In the genomic region with DNA sequence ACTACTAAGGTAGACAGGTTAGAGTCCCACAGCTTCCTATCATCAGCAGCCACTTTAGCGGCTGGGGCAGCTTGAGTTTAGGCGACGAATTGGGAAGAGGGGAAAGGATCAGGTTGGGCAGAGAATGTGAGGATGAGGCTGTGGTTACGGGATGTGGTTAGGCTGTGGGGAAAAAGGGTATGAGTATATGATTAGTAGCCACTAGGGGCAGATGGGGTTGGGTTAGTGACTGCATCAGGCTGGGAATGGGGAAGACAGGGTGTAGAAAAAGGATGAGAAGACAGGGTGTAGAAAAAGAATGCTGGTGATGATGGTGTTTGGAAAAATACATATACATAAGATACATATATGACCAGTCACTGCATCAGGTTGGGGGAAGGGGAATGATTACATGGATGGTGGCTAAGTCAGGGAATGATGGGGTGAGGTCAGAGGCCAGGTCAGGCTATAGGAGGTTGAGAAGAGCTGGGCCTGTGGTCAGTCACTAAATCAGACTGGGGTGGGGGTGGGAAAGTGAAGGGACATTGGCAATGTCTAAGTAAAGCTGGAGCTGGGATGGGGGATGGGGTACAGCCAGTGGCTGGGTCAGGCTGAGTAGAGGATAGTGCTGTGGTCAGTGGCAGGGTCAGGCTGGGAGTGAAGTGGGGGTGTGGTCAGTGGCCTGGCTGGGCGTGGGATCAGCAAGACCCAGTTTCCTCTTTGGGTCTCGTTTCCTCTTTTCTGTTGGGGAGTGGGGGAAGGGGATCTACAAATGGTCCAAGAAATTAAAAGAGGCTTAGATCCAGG, we compare ENCODE assay signal across 8 cellular contexts. TPM values are rescaled to one million over a fixed set of nuclear protein-coding genes. Genes with fewer than 3 reads are reported as not detected.
A peak's percentile ranks its signal among the peaks of the same experiment; 100 is the strongest.
DNase-seq lines count a peak whose midpoint lies in the region; ATAC-seq and TF ChIP-seq lines count a peak whose summit lies in the region.

No MANE protein-coding gene starts in this region.

- ATAC-seq in left ventricle myocardium superior: no peak

- intact Hi-C loops in left ventricle myocardium superior (cut with micrococcal nuclease): no loop called here

- H3K4me3 ChIP-seq in AG10803 (ENCODE audit: low read length): peak overlapping the region; percentile 97
- H3K4me3 ChIP-seq in GM12864 (ENCODE audit: low read depth, low read length): peak overlapping the region; percentile 71

- DNase-seq in AG10803 (ENCODE audit: low read depth) (peak; percentile 91), GM12864 (ENCODE audit: low read depth) (no peak), NCI-H446 (lab: John Stamatoyannopoulos, UW) (peak; percentile 39 to 48), amniotic stem cell (lab: John Stamatoyannopoulos, UW) (peak; percentile 83), left ventricle myocardium superior (peak; percentile 68), retina (peak; percentile 29), T1000 (lab: John Stamatoyannopoulos, UW) (no peak), NCI-H1930 (lab: John Stamatoyannopoulos, UW) (no peak)

- TF ChIP-seq CTCF in AG10803 (conservative IDR thresholded peaks at IDR 0.05; ENCODE audit: low read length) (peak; percentile 71), GM12864 (IDR thresholded peaks at IDR 0.05; ENCODE audit: low read depth, low read length, missing control alignments) (peak; percentile 78)

RNA-seq across cellular contexts. Expression of a gene that starts 2.1 kb away (rescaled TPM):
- total RNA-seq in left ventricle myocardium superior: 243 TPM

RNA-seq across cellular contexts. Expression of a gene that starts 2.6 kb away (rescaled TPM):
- 19.4 TPM for total RNA-seq in left ventricle myocardium superior

RNA-seq across cellular contexts. Expression of a gene that starts 19.1 kb away (rescaled TPM):
- 90.2 TPM for total RNA-seq in left ventricle myocardium superior

RNA-seq across cellular contexts. Expression of a gene that starts 19.2 kb away (rescaled TPM):
- 32.4 TPM for total RNA-seq in left ventricle myocardium superior

RNA-seq across cellular contexts. Expression of a gene that starts 24.2 kb away (rescaled TPM):
- not detected for total RNA-seq in left ventricle myocardium superior

Comparison
In these comparisons a context has a peak if more than half of its experiments do, and no peak if none do; other contexts are left out.
1. DNase-seq: peak in AG10803 (single experiment), NCI-H446 (2 of 2), amniotic stem cell (single experiment), left ventricle myocardium superior (single experiment) and retina (single experiment); none in GM12864 (single experiment), T1000 (single experiment) and NCI-H1930 (0 of 2).